Comparison of ENCODE assay signal across 2 cellular contexts in the genomic region with DNA sequence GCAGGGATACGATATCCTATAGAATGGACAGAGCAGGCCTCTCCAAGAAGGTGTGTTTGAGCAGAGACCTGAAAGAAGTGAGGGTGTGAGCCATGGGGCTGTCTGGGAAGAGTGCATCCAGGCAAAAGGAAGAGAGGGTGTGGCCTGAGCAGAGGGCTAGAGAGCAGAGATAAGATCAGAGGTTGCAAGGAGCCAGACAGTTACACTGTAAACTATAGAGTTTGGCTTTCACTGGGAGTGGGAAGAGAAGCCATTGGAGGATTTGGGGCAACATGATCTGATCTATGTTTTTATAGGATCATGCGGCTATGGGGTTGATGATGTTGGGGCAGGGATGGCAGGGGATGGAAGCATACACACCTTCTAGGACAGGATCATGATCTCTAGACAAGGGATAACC.
TF ChIP-seq lines count a peak whose summit lies in the region.

No MANE protein-coding gene starts in this region.

TF ChIP-seq in HepG2, 621 proteins besides CTCF, POLR2A, EP300 and RAD21 (continued from another document and continues in another):
- no peak for TF ChIP-seq ZNF646 (CRISPR knock-in tag; IDR thresholded peaks at IDR 0.05)
- TF ChIP-seq, protein P1, sequence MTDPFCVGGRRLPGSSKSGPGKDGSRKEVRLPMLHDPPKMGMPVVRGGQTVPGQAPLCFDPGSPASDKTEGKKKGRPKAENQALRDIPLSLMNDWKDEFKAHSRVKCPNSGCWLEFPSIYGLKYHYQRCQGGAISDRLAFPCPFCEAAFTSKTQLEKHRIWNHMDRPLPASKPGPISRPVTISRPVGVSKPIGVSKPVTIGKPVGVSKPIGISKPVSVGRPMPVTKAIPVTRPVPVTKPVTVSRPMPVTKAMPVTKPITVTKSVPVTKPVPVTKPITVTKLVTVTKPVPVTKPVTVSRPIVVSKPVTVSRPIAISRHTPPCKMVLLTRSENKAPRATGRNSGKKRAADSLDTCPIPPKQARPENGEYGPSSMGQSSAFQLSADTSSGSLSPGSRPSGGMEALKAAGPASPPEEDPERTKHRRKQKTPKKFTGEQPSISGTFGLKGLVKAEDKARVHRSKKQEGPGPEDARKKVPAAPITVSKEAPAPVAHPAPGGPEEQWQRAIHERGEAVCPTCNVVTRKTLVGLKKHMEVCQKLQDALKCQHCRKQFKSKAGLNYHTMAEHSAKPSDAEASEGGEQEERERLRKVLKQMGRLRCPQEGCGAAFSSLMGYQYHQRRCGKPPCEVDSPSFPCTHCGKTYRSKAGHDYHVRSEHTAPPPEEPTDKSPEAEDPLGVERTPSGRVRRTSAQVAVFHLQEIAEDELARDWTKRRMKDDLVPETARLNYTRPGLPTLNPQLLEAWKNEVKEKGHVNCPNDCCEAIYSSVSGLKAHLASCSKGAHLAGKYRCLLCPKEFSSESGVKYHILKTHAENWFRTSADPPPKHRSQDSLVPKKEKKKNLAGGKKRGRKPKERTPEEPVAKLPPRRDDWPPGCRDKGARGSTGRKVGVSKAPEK (CRISPR knock-in tag; IDR thresholded peaks at IDR 0.05; ENCODE audit: borderline replicate concordance), result no peak
- TF ChIP-seq, protein P2, sequence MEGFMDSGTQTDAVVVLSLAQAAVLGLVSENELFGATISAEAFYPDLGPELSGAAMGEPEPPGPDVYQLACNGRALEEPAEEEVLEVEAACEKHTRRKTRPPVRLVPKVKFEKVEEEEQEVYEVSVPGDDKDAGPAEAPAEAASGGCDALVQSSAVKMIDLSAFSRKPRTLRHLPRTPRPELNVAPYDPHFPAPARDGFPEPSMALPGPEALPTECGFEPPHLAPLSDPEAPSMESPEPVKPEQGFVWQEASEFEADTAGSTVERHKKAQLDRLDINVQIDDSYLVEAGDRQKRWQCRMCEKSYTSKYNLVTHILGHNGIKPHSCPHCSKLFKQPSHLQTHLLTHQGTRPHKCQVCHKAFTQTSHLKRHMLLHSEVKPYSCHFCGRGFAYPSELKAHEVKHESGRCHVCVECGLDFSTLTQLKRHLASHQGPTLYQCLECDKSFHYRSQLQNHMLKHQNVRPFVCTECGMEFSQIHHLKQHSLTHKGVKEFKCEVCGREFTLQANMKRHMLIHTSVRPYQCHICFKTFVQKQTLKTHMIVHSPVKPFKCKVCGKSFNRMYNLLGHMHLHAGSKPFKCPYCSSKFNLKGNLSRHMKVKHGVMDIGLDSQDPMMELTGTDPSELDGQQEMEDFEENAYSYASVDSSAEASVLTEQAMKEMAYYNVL (CRISPR knock-in tag; IDR thresholded peaks at IDR 0.05; ENCODE audit: borderline replicate concordance), result no peak
- no peak for TF ChIP-seq ZBTB38 (CRISPR knock-in tag; IDR thresholded peaks at IDR 0.05)
- TF ChIP-seq PRPF4 (IDR thresholded peaks at IDR 0.05; ENCODE audit: low read depth, low read length, poor library complexity, severe bottlenecking), result no peak
- no peak for TF ChIP-seq FOXK2 (IDR thresholded peaks at IDR 0.05)
- TF ChIP-seq CHCHD3 (CRISPR knock-in tag; IDR thresholded peaks at IDR 0.05), result no peak

TF ChIP-seq in HEK293, 187 proteins besides CTCF, POLR2A, EP300 and RAD21 (continued from another document):
- TF ChIP-seq, protein P3, sequence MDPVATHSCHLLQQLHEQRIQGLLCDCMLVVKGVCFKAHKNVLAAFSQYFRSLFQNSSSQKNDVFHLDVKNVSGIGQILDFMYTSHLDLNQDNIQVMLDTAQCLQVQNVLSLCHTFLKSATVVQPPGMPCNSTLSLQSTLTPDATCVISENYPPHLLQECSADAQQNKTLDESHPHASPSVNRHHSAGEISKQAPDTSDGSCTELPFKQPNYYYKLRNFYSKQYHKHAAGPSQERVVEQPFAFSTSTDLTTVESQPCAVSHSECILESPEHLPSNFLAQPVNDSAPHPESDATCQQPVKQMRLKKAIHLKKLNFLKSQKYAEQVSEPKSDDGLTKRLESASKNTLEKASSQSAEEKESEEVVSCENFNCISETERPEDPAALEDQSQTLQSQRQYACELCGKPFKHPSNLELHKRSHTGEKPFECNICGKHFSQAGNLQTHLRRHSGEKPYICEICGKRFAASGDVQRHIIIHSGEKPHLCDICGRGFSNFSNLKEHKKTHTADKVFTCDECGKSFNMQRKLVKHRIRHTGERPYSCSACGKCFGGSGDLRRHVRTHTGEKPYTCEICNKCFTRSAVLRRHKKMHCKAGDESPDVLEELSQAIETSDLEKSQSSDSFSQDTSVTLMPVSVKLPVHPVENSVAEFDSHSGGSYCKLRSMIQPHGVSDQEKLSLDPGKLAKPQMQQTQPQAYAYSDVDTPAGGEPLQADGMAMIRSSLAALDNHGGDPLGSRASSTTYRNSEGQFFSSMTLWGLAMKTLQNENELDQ (tag by site-specific recombination; IDR thresholded peaks at IDR 0.05; ENCODE audit: low read depth), result no peak
- TF ChIP-seq ZNF776 (tag by site-specific recombination; IDR thresholded peaks at IDR 0.05; ENCODE audit: borderline replicate concordance), result no peak
- TF ChIP-seq ZNF654 (tag by site-specific recombination; IDR thresholded peaks at IDR 0.05; ENCODE audit: low read depth), result no peak
